23 cellular contexts compared by ENCODE assay signal in the genomic region with DNA sequence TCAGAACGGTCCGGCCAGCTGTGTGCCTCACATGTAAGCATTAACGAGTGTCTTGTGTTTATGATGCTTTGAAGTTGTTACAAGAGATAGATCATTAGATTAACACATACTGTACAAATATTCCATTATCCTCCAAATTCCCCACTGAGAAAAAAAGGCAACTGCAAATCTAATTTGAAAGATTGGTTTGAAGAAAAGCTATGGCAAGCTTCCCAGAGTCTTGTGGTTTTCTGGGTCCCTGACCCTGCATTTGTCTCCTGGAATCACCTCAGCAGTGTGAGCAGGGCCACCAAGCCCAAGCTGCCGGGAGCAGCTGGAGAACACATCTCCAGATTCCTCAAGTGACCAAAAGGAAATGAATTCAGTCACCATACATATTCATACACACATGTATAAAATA. TPM values are rescaled to one million over a fixed set of nuclear protein-coding genes. Genes with fewer than 3 reads are reported as not detected.
"Had no signal": no experiment of that assay in that cellular context is flagged by ENCODE, and none has a peak within 500 bp of the region (broad histone marks: within the 10 kb centered on the region; RNA-seq: fewer than 3 reads in every experiment).

No MANE protein-coding gene starts in this region.

- H3K4me3 Mint-ChIP-seq: activated CD4-positive, alpha-beta memory T cell treated with anti-CD3 and anti-CD28 coated beads, Interleukin-2, amount 10 ng/mL, durations not matched to agents 7 days and 5 days; activated CD8-positive, alpha-beta memory T cell treated with anti-CD3 and anti-CD28 coated beads, Interleukin-2, amount 10 ng/mL, durations not matched to agents 7 days and 5 days; activated naive CD8-positive, alpha-beta T cell treated with anti-CD3 and anti-CD28 coated beads for 36 hours had no signal

- H3K4me1 Mint-ChIP-seq: activated CD4-positive, alpha-beta memory T cell treated with anti-CD3 and anti-CD28 coated beads, Interleukin-2, amount 10 ng/mL, durations not matched to agents 7 days and 5 days; activated CD8-positive, alpha-beta memory T cell treated with anti-CD3 and anti-CD28 coated beads, Interleukin-2, amount 10 ng/mL, durations not matched to agents 7 days and 5 days; activated naive CD8-positive, alpha-beta T cell treated with anti-CD3 and anti-CD28 coated beads for 36 hours had no signal

- H3K27me3 ChIP-seq: brain microvascular endothelial cell, right atrium auricular region, tibial nerve, uterus had no signal

- ATAC-seq: activated CD8-positive, alpha-beta memory T cell treated with anti-CD3 and anti-CD28 coated beads, Interleukin-2, amount 10 ng/mL, durations not matched to agents 7 days and 5 days; left lobe of liver; stimulated activated naive CD8-positive, alpha-beta T cell treated with anti-CD3 and anti-CD28 coated beads, Interleukin-15, Interleukin-2, amounts not matched to agents 100 U/mL and 50 U/mL, for 24 hours had no signal

- H3K27ac Mint-ChIP-seq: activated CD4-positive, alpha-beta memory T cell treated with anti-CD3 and anti-CD28 coated beads, Interleukin-2, amount 10 ng/mL, durations not matched to agents 7 days and 5 days; activated CD8-positive, alpha-beta memory T cell treated with anti-CD3 and anti-CD28 coated beads, Interleukin-2, amount 10 ng/mL, durations not matched to agents 7 days and 5 days; activated naive CD8-positive, alpha-beta T cell treated with anti-CD3 and anti-CD28 coated beads for 36 hours; progenitor cell of endocrine pancreas had no signal

- H3K27me3 Mint-ChIP-seq: activated CD4-positive, alpha-beta memory T cell treated with anti-CD3 and anti-CD28 coated beads, Interleukin-2, amount 10 ng/mL, durations not matched to agents 7 days and 5 days; activated CD8-positive, alpha-beta memory T cell treated with anti-CD3 and anti-CD28 coated beads, Interleukin-2, amount 10 ng/mL, durations not matched to agents 7 days and 5 days; progenitor cell of endocrine pancreas had no signal

- DNase-seq: activated CD4-positive, alpha-beta memory T cell treated with anti-CD3 and anti-CD28 coated beads, Interleukin-2, amount 10 ng/mL, durations not matched to agents 7 days and 5 days; activated CD4-positive, alpha-beta T cell treated with anti-CD3 and anti-CD28 coated beads for 48 hours; activated CD4-positive, CD25-positive, alpha-beta regulatory T cell; activated CD8-positive, alpha-beta memory T cell treated with anti-CD3 and anti-CD28 coated beads, Interleukin-2, amount 10 ng/mL, durations not matched to agents 7 days and 5 days; activated naive CD8-positive, alpha-beta T cell treated with anti-CD3 and anti-CD28 coated beads for 36 hours; amniotic stem cell; brain microvascular endothelial cell; central memory CD4-positive, alpha-beta T cell; erythroblast; head of caudate nucleus; occipital lobe; stimulated activated naive CD8-positive, alpha-beta T cell treated with anti-CD3 and anti-CD28 coated beads, Interleukin-15, Interleukin-2, amounts not matched to agents 100 U/mL and 50 U/mL, for 24 hours; substantia nigra; T1000; uterus had no signal

- H3K27ac ChIP-seq: brain microvascular endothelial cell, coronary artery, right atrium auricular region, tibial nerve, uterus had no signal

- H3K9me3 ChIP-seq: right atrium auricular region had no signal

- H3K4me3 ChIP-seq: coronary artery, lung, right atrium auricular region, tibial nerve, uterus had no signal

- H3K36me3 ChIP-seq: brain microvascular endothelial cell, right atrium auricular region, tibial nerve, uterus had no signal

- FAIRE-seq: frontal cortex, keratinocyte had no signal

- H3K36me3 Mint-ChIP-seq: activated CD8-positive, alpha-beta memory T cell treated with anti-CD3 and anti-CD28 coated beads, Interleukin-2, amount 10 ng/mL, durations not matched to agents 7 days and 5 days; activated naive CD8-positive, alpha-beta T cell treated with anti-CD3 and anti-CD28 coated beads for 36 hours had no signal

- H3K4me1 ChIP-seq: right atrium auricular region, tibial nerve, uterus had no signal

- H3K9me3 Mint-ChIP-seq: activated naive CD8-positive, alpha-beta T cell treated with anti-CD3 and anti-CD28 coated beads for 36 hours had no signal

RNA-seq across cellular contexts. Expression of gene ADAMTS16, which starts 36.9 kb away (rescaled TPM):
- total RNA-seq: activated CD4-positive, alpha-beta memory T cell treated with anti-CD3 and anti-CD28 coated beads, Interleukin-2, amount 10 ng/mL, durations not matched to agents 7 days and 5 days; activated CD8-positive, alpha-beta memory T cell treated with anti-CD3 and anti-CD28 coated beads, Interleukin-2, amount 10 ng/mL, durations not matched to agents 7 days and 5 days; activated naive CD8-positive, alpha-beta T cell treated with anti-CD3 and anti-CD28 coated beads for 36 hours; left lobe of liver; right atrium auricular region had no signal
